In the genomic region with DNA sequence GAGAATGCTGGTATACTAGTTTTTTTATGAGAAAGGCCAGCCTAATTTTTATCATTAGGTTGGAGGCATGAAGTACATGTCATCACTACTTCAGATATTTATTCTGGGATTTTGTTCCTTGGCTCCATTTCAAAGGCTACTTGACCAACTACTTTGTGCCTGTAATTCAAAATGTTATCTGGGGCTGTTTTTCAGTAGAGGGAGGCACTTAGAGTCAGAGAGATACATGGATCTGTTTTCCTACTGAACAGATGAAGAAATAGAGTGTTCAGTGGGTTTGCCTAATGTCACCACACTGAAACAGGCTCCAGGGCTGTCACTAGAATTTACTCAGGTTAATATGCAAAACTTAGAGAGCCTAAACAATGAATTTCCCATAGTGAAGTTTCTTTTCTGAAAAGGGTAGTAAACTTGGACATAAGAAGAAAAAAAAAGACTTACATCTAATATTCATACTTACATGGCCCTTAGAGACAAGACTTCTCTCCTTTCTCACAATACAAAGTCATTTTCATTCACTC, we compare ENCODE assay signal across 20 cellular contexts.
A peak's percentile ranks its signal among the peaks of the same experiment; 100 is the strongest.
DNase-seq lines count a peak whose midpoint lies in the region; ATAC-seq and TF ChIP-seq lines count a peak whose summit lies in the region.
"Had no signal": no experiment of that assay in that cellular context is flagged by ENCODE, and none has a peak within 500 bp of the region (broad histone marks: within the 10 kb centered on the region; RNA-seq: fewer than 3 reads in every experiment).

No MANE protein-coding gene starts in this region.

- H3K4me1 ChIP-seq in left ventricle myocardium inferior (peaks cover 12% of the 10 kb centered on the region), upper lobe of left lung (peaks cover 0 to 7% (median 0%) of the 10 kb centered on the region in 4 donors)

- no peak for TF ChIP-seq CTCF in left ventricle myocardium inferior (IDR thresholded peaks at IDR 0.05; ENCODE audit: borderline replicate concordance)
- TF ChIP-seq CTCF in upper lobe of left lung (IDR thresholded peaks at IDR 0.05): no peak

- DNase-seq in NCI-H2029 treated with DMSO at 0.1 percent for 48 hours (lab: John Stamatoyannopoulos, UW) (peak; percentile 2), NCI-H2029 (lab: John Stamatoyannopoulos, UW) (no peak), Right ventricle myocardium superior (no peak), left ventricle myocardium inferior (no peak), amniotic epithelial cell (ENCODE audit: low read depth) (peak; percentile 29), upper lobe of left lung (no peak)
- DNase-seq: Calu3; CD4-positive, alpha-beta T cell; COR-L47; DMS53; DMS79 treated with DMSO at 0.1 percent for 48 hours; GF-D8; H9 had no signal

- H3K27me3 ChIP-seq in left ventricle myocardium inferior (ENCODE audit: low read depth) (peaks cover 27% of the 10 kb centered on the region), upper lobe of left lung (no peaks in the 10 kb centered on the region)
- H3K27me3 ChIP-seq: BLaER1 had no signal

- TF ChIP-seq POLR2A in upper lobe of left lung (IDR thresholded peaks at IDR 0.05): no peak

- intact Hi-C loops in Right ventricle myocardium superior (cut with DNase I): no loop called here
- intact Hi-C loops in left ventricle myocardium inferior (cut with micrococcal nuclease): no loop called here

- H3K36me3 ChIP-seq in left ventricle myocardium inferior (no peaks in the 10 kb centered on the region), upper lobe of left lung (no peaks in the 10 kb centered on the region)
- H3K36me3 ChIP-seq: BLaER1 had no signal

- H3K4me3 ChIP-seq in left ventricle myocardium inferior (no peak overlapping the region), upper lobe of left lung (no peak overlapping the region)
- H3K4me3 ChIP-seq: BLaER1, GM23338 had no signal

- ATAC-seq in Right ventricle myocardium superior (ENCODE audit: poor library complexity) (peak; percentile 58), GM18498 (IDR thresholded peaks at IDR 0.05; ENCODE audit: unreplicated experiment) (peak; percentile 53), GM21786 (IDR thresholded peaks at IDR 0.05; ENCODE audit: unreplicated experiment) (no peak), upper lobe of left lung (ENCODE audit: low FRiP score in 2 of 2) (no peak)
- ATAC-seq: GM23338, HCT116 had no signal

- peaks cover 6% of the 10 kb centered on the region for H3K9me3 ChIP-seq in left ventricle myocardium inferior (replicated peaks)
- H3K9me3 ChIP-seq in upper lobe of left lung: no peaks in the 10 kb centered on the region

- TF ChIP-seq EP300 in upper lobe of left lung (IDR thresholded peaks at IDR 0.05): no peak

- H3K27ac ChIP-seq in left ventricle myocardium inferior (replicated peaks) (no peak overlapping the region), upper lobe of left lung (no peak overlapping the region)
- H3K27ac ChIP-seq: 22Rv1, BLaER1, C4-2B had no signal

Comparison
In these comparisons a context has a peak if more than half of its experiments do, and no peak if none do; other contexts are left out.
1. DNase-seq: peak in NCI-H2029 treated with DMSO at 0.1 percent for 48 hours (single experiment) and amniotic epithelial cell (single experiment); none in NCI-H2029 (single experiment), Right ventricle myocardium superior (single experiment), left ventricle myocardium inferior (single experiment) and upper lobe of left lung (0 of 2).
2. ATAC-seq: peak in Right ventricle myocardium superior (single experiment) and GM18498 (single experiment); none in GM21786 (single experiment) and upper lobe of left lung (0 of 2).